26 cellular contexts compared by ENCODE assay signal in the genomic region with DNA sequence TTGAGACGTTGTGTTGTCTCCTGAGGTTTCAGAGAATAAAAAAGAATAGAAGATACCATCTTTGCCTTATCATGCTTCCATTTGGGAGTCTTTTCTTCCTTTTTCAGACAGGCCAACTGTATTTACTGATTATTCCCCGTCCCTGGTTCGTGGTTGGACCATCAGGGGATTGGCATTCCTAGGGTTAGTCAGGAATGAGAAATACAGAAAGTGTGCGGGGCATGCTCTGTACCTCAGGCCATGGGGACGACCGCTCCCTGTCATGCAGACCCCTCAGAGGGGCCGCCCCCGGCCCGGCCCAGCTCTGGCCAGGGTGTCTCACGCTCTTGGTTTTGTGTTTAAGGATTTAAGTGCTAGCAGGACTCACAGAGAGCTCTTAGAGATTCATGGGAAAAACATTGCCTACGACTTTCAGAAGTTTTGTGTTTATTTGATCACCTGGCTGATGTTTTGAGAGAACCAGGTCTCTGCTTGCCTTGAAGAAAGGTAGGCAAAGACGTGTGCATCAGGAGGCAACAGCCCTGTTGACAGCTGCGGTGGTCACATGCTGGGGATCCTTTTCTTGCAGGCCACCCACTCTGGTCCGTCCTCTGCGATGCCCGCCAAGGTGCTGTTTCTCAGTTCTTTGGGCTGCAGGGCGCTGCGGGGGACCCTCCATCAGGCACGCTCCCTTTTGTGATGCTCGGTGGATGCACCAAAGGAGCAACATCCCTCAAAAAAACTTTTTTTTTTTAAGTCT.
"Had no signal": no experiment of that assay in that cellular context is flagged by ENCODE, and none has a peak within 500 bp of the region (broad histone marks: within the 10 kb centered on the region; RNA-seq: fewer than 3 reads in every experiment).

No MANE protein-coding gene starts in this region.

- H3K36me3 Mint-ChIP-seq: natural killer cell had no signal

- H3K9me3 Mint-ChIP-seq: natural killer cell; neural progenitor cell; stimulated activated naive CD8-positive, alpha-beta T cell treated with anti-CD3 and anti-CD28 coated beads, Interleukin-15, amount 100 ng/mL, for 72 hours had no signal

- H3K27me3 ChIP-seq: dorsolateral prefrontal cortex, esophagus muscularis mucosa, foreskin keratinocyte, gastroesophageal sphincter, heart right ventricle, neural progenitor cell, ovary, suprapubic skin, vagina had no signal

- H3K27ac Mint-ChIP-seq: natural killer cell, neural progenitor cell had no signal

- ATAC-seq: foreskin keratinocyte; gastroesophageal sphincter; left ventricle myocardium superior; lower lobe of right lung; natural killer cell; stimulated activated naive CD8-positive, alpha-beta T cell treated with anti-CD3 and anti-CD28 coated beads, Interleukin-15, amount 100 ng/mL, for 72 hours had no signal

- H3K9me3 ChIP-seq: esophagus muscularis mucosa, gastroesophageal sphincter, heart right ventricle, lower lobe of right lung, ovary, suprapubic skin, vagina had no signal

- H3K27ac ChIP-seq: dorsolateral prefrontal cortex, epithelial cell of prostate, esophagus muscularis mucosa, foreskin keratinocyte, gastroesophageal sphincter, heart right ventricle, lower lobe of right lung, neural progenitor cell, ovary, suprapubic skin, vagina had no signal

- H3K9ac ChIP-seq: neural progenitor cell had no signal

- H3K36me3 ChIP-seq: neural progenitor cell, ovary had no signal

- H2AFZ ChIP-seq: neural progenitor cell had no signal

- DNase-seq: cerebellar nuclear complex; dorsolateral prefrontal cortex; effector CD4-positive, alpha-beta T cell; foreskin keratinocyte; heart right ventricle; hippocampal formation; kidney glomerular epithelial cell; left ventricle myocardium superior; lower lobe of right lung; natural killer cell; ovary; posterior cingulate gyrus; stimulated activated CD4-positive, alpha-beta T cell treated with anti-CD3 and anti-CD28 coated beads, Interleukin-12 subunit alpha, Interleukin-12 subunit beta, amount 100 ng/mL, for 4 hours; stimulated activated CD4-positive, alpha-beta T cell treated with anti-CD3 and anti-CD28 coated beads, Interleukin-1b, Interleukin-23, amount 100 ng/mL, for 48 hours; stimulated activated CD4-positive, alpha-beta T cell treated with anti-CD3 and anti-CD28 coated beads, Interleukin-4, amount 100 ng/mL, for 1 hour; stimulated activated CD8-positive, alpha-beta memory T cell treated with anti-CD3 and anti-CD28 coated beads, Interleukin-4, amount 100 ng/mL, for 48 hours; stimulated activated naive CD4-positive, alpha-beta T cell; stimulated activated naive CD8-positive, alpha-beta T cell treated with anti-CD3 and anti-CD28 coated beads, Interleukin-15, amount 100 ng/mL, for 72 hours; trophoblast cell had no signal

- H3K4me3 ChIP-seq: dorsolateral prefrontal cortex, esophagus muscularis mucosa, gastroesophageal sphincter, heart right ventricle, lower lobe of right lung, neural progenitor cell, ovary, smooth muscle cell, suprapubic skin, vagina had no signal

- H3K4me1 ChIP-seq: foreskin keratinocyte, heart right ventricle, lower lobe of right lung, vagina had no signal

- H3K4me2 ChIP-seq: neural progenitor cell, smooth muscle cell had no signal

- H3K4me3 Mint-ChIP-seq: natural killer cell; neural progenitor cell; stimulated activated naive CD8-positive, alpha-beta T cell treated with anti-CD3 and anti-CD28 coated beads, Interleukin-15, amount 100 ng/mL, for 72 hours had no signal

- H3K4me1 Mint-ChIP-seq: natural killer cell; stimulated activated naive CD8-positive, alpha-beta T cell treated with anti-CD3 and anti-CD28 coated beads, Interleukin-15, amount 100 ng/mL, for 72 hours had no signal

- H3K27me3 Mint-ChIP-seq: stimulated activated naive CD8-positive, alpha-beta T cell treated with anti-CD3 and anti-CD28 coated beads, Interleukin-15, amount 100 ng/mL, for 72 hours had no signal
